In the genomic region with DNA sequence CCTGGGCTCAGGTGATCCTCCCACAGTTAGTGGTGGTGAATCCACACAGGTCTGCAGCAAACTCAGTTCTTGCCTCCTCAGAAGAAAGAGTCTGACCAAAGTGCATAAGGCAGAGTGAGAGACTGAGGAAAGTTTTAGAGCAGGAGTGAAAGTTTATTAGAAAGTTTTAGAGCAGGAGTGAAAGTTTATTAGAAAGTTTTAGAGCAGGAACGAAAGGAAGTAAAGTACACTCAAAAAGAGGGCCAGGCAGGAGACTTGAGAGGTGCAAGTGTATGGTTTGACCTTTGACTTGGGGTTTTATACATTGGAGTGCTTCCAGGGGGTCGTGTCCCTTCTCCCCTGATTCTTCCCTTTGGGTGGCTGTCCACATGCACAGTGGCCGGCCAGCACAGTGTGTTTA, we compare ENCODE assay signal across 17 cellular contexts.
DNase-seq lines count a peak whose midpoint lies in the region; ATAC-seq and TF ChIP-seq lines count a peak whose summit lies in the region.
"Had no signal": no experiment of that assay in that cellular context is flagged by ENCODE, and none has a peak within 500 bp of the region (broad histone marks: within the 10 kb centered on the region; RNA-seq: fewer than 3 reads in every experiment).

No MANE protein-coding gene starts in this region.

- in situ Hi-C loops in IMR-90 (cut with MboI; ENCODE audit: low sequenced_read_pairs) = loop anchor here (5.0 kb wide), 1 partner anchor 199 kb away; no protein-coding TSS in a partner anchor

- no peak overlapping the region for H3K27ac Mint-ChIP-seq in endodermal cell
- H3K27ac Mint-ChIP-seq: CD4-positive, alpha-beta memory T cell had no signal

- CTCF ChIA-PET in IMR-90 (lab: Yijun Ruan, JAX) = interaction anchor here (1.0 kb wide), 1 partner anchor 92 kb away, joined by 3 read pairs; no protein-coding TSS in a partner anchor

- no peak for DNase-seq in IMR-90
- DNase-seq in endodermal cell = peak; percentile 17
- no peak for DNase-seq in activated CD4-positive, alpha-beta T cell treated with anti-CD3 and anti-CD28 coated beads, Interleukin-2, amount 50 U/mL, for 4 hours
- DNase-seq in cerebellar nuclear complex (lab: John Stamatoyannopoulos, UW) = no peak
- DNase-seq in EL = no peak
- no peak for DNase-seq in mesendoderm
- DNase-seq: 8988T; C1 segment of cervical spinal cord; Calu3; CD4-positive, alpha-beta memory T cell; COR-L47; DMS53; DMS79 treated with DMSO at 0.1 percent for 48 hours; GOT3 had no signal

- H3K9me1 ChIP-seq in IMR-90 (ENCODE audit: insufficient read depth, low read length) = peaks cover 4% of the 10 kb centered on the region

- no peak for ATAC-seq in IMR-90 (ENCODE audit: low read depth)
- ATAC-seq: A549 had no signal

- H4K5ac ChIP-seq in IMR-90 (ENCODE audit: low read depth, low read length) (peak overlapping the region; percentile 69; the same call in 1 of the 2 replicates), mesendoderm (ENCODE audit: low read length) (no peak overlapping the region)

- H3K79me2 ChIP-seq in neural cell (replicated peaks; ENCODE audit: insufficient read depth, low read length) (no peaks in the 10 kb centered on the region), mesendoderm (ENCODE audit: control insufficient read depth, insufficient read depth, low read length) (no peaks in the 10 kb centered on the region)

- H3K27me3 ChIP-seq in IMR-90 (ENCODE audit: control insufficient read depth, insufficient read depth, low read length) (no peaks in the 10 kb centered on the region), endodermal cell (ENCODE audit: control insufficient read depth, insufficient read depth, low read length, poor library complexity, severe bottlenecking) (no peaks in the 10 kb centered on the region), neural cell (ENCODE audit: insufficient read depth, low read depth, low read length) (no peaks in the 10 kb centered on the region), mesendoderm (ENCODE audit: insufficient read depth, low read length, poor library complexity) (no peaks in the 10 kb centered on the region)

- no peaks in the 10 kb centered on the region for H3K79me1 ChIP-seq in IMR-90 (ENCODE audit: low read depth in 1 of 2, low read length in 2 of 2)
- no peaks in the 10 kb centered on the region for H3K79me1 ChIP-seq in mesendoderm (ENCODE audit: low read length)

- H3K9me3 ChIP-seq in IMR-90 (ENCODE audit: control insufficient read depth, insufficient read depth, low read length) (no peaks in the 10 kb centered on the region), endodermal cell (ENCODE audit: control insufficient read depth, low read length) (no peaks in the 10 kb centered on the region), neural cell (ENCODE audit: low read length) (no peaks in the 10 kb centered on the region)
- H3K9me3 ChIP-seq: HAP-1 had no signal

- TF ChIP-seq RAD21 in IMR-90 (IDR thresholded peaks at IDR 0.05; ENCODE audit: low read length) = no peak
- TF ChIP-seq RAD21 in neural cell (conservative IDR thresholded peaks at IDR 0.05) = no peak

- H4K20me1 ChIP-seq in IMR-90 (ENCODE audit: insufficient read depth, low read length) (no peaks in the 10 kb centered on the region), neural cell (ENCODE audit: insufficient read depth) (no peaks in the 10 kb centered on the region)

- no peaks in the 10 kb centered on the region for H3F3A ChIP-seq in neural cell (ENCODE audit: insufficient read depth, low read length, poor library complexity, severe bottlenecking)

- H3K23ac ChIP-seq in IMR-90 (ENCODE audit: low read depth, low read length) (no peak overlapping the region), mesendoderm (ENCODE audit: low read length) (no peak overlapping the region)

- no peak overlapping the region for H2AFZ ChIP-seq in IMR-90 (replicated peaks; ENCODE audit: low read length, poor library complexity)
- no peak overlapping the region for H2AFZ ChIP-seq in neural cell (ENCODE audit: low read depth, low read length)

- no peak overlapping the region for H2BK20ac ChIP-seq in IMR-90 (ENCODE audit: low read depth, low read length)

- peak overlapping the region; percentile 16 for H2BK120ac ChIP-seq in IMR-90 (ENCODE audit: low read depth, low read length)
- H2BK120ac ChIP-seq in mesendoderm (ENCODE audit: low read depth, low read length) = no peak overlapping the region

- H3K18ac ChIP-seq in IMR-90 (ENCODE audit: low read depth, low read length) = peak overlapping the region; percentile 39; the same call in 1 of the 2 replicates
- H3K18ac ChIP-seq in mesendoderm (ENCODE audit: low read length) = no peak overlapping the region

- no peak overlapping the region for H3K14ac ChIP-seq in IMR-90 (replicated peaks; ENCODE audit: low read depth, low read length)

- no peaks in the 10 kb centered on the region for H3K9me2 ChIP-seq in neural cell (ENCODE audit: insufficient read depth, low read length)

- H3K9me3 Mint-ChIP-seq in endodermal cell = no peaks in the 10 kb centered on the region

- dilution Hi-C loops in IMR-90 (cut with HindIII; ENCODE audit: low sequenced_read_pairs, unreplicated experiment) = no loop called here

- H2BK5ac ChIP-seq in IMR-90 (ENCODE audit: low read depth, low read length, poor library complexity, severe bottlenecking) = no peak overlapping the region
- no peak overlapping the region for H2BK5ac ChIP-seq in mesendoderm (ENCODE audit: low read length)

- peaks cover 7% of the 10 kb centered on the region for H3K4me1 Mint-ChIP-seq in endodermal cell

- H4K8ac ChIP-seq in IMR-90 (ENCODE audit: low read depth in 2 of 2, low read length in 2 of 2) (no peak overlapping the region), mesendoderm (ENCODE audit: low read depth, low read length) (no peak overlapping the region)

- H3K27ac ChIP-seq in IMR-90 (ENCODE audit: insufficient read depth, low read length) (no peak overlapping the region), endodermal cell (ENCODE audit: low read depth, low read length) (no peak overlapping the region), neural cell (ENCODE audit: low read length) (peak overlapping the region; percentile 2), mesendoderm (ENCODE audit: low read depth, low read length) (no peak overlapping the region)
- H3K27ac ChIP-seq: A549 had no signal

- no peak for TF ChIP-seq CTCF in IMR-90 (conservative IDR thresholded peaks at IDR 0.05; ENCODE audit: low read depth, low read length)
- no peak for TF ChIP-seq CTCF in endodermal cell (conservative IDR thresholded peaks at IDR 0.05)
- TF ChIP-seq CTCF in neural cell (IDR thresholded peaks at IDR 0.05; ENCODE audit: poor library complexity, severe bottlenecking) = no peak

- H3K4me2 ChIP-seq in IMR-90 (ENCODE audit: low read depth, low read length) (no peak overlapping the region), neural cell (ENCODE audit: low read length) (no peak overlapping the region), mesendoderm (ENCODE audit: low read length) (no peak overlapping the region)
- H3K4me2 ChIP-seq: A549 had no signal

- no peak for TF ChIP-seq EP300 in neural cell (conservative IDR thresholded peaks at IDR 0.05; ENCODE audit: poor library complexity, severe bottlenecking)

- POLR2A ChIA-PET in IMR-90 (lab: Charles Lee; ENCODE audit: unreplicated experiment) = no interaction called here

- H3K4me3 ChIP-seq in IMR-90 (ENCODE audit: insufficient read depth, low read depth, low read length) (no peak overlapping the region), endodermal cell (ENCODE audit: low read length) (no peak overlapping the region), neural cell (ENCODE audit: low read length) (no peak overlapping the region), mesendoderm (ENCODE audit: low read length) (no peak overlapping the region)
- H3K4me3 ChIP-seq: A549, HAP-1 had no signal

- no peak overlapping the region for H2AK9ac ChIP-seq in IMR-90 (replicated peaks; ENCODE audit: low read depth, low read length, poor library complexity)

- no CpG with 5 or more reads among the region's 3 CpGs for WGBS in IMR-90 (ENCODE audit: extremely low coverage in 2 of 2, insufficient read length in 1 of 2), 2 experiments
- WGBS in endodermal cell (ENCODE audit: insufficient coverage in 1 of 2, insufficient read length in 1 of 2), 2 experiments = 89 to 100% methylated on average over 1 to 3 of the region's 3 CpGs
- no CpG with 5 or more reads among the region's 3 CpGs for WGBS in mesendoderm (ENCODE audit: extremely low coverage, insufficient coverage, low lambda C conversion rate)

- H3K4me3 Mint-ChIP-seq in endodermal cell = no peak overlapping the region
- H3K4me3 Mint-ChIP-seq: CD4-positive, alpha-beta memory T cell had no signal

- no TSS peak for BruUV-seq in IMR-90 (replicated peaks; lab: Mats Ljungman, UMichigan)

- H3K9ac ChIP-seq in IMR-90 (ENCODE audit: low read depth, low read length) (no peak overlapping the region), endodermal cell (ENCODE audit: extremely low read depth, low read length, poor library complexity, severe bottlenecking) (no peak overlapping the region), neural cell (ENCODE audit: low read length) (no peak overlapping the region), mesendoderm (ENCODE audit: low read length) (no peak overlapping the region)

- intact Hi-C loops in IMR-90 (cut with micrococcal nuclease) = no loop called here

- TF ChIP-seq POLR2A in IMR-90 (IDR thresholded peaks at IDR 0.05; ENCODE audit: low read depth, low read length) = no peak

- H3K36me3 Mint-ChIP-seq in endodermal cell (ENCODE audit: low read depth) = no peaks in the 10 kb centered on the region
- H3K36me3 Mint-ChIP-seq: CD4-positive, alpha-beta memory T cell had no signal

- H2BK15ac ChIP-seq in IMR-90 (ENCODE audit: low read depth, low read length) (no peak overlapping the region), mesendoderm (replicated peaks; ENCODE audit: low read depth) (no peak overlapping the region)

- H2AK5ac ChIP-seq in IMR-90 (ENCODE audit: low read depth, low read length) (no peak overlapping the region), mesendoderm (ENCODE audit: low read length) (no peak overlapping the region)

- H3K4me1 ChIP-seq in IMR-90 (ENCODE audit: control insufficient read depth, insufficient read depth, low read length) (peaks cover 28% of the 10 kb centered on the region), endodermal cell (ENCODE audit: control insufficient read depth, insufficient read depth, low read length) (peaks cover 8% of the 10 kb centered on the region), mesendoderm (ENCODE audit: control insufficient read depth, low read depth, low read length) (no peaks in the 10 kb centered on the region)
- H3K4me1 ChIP-seq: HAP-1 had no signal

- H3K27me3 Mint-ChIP-seq in endodermal cell (ENCODE audit: insufficient read depth) = peaks cover 27% of the 10 kb centered on the region

- H3K36me3 ChIP-seq in IMR-90 (ENCODE audit: control insufficient read depth, insufficient read depth, low read length) (no peaks in the 10 kb centered on the region), endodermal cell (ENCODE audit: control insufficient read depth, insufficient read depth, low read length) (no peaks in the 10 kb centered on the region), neural cell (ENCODE audit: insufficient read depth, low read length) (no peaks in the 10 kb centered on the region), mesendoderm (ENCODE audit: control insufficient read depth, insufficient read depth, low read length) (no peaks in the 10 kb centered on the region)
- H3K36me3 ChIP-seq: HAP-1 had no signal

- H3K56ac ChIP-seq in IMR-90 (ENCODE audit: extremely low read depth, insufficient read depth, low read length) (no peak overlapping the region), mesendoderm (ENCODE audit: low read length) (no peak overlapping the region)

- peak overlapping the region; percentile 34; the same call in 1 of the 2 replicates for H4K91ac ChIP-seq in IMR-90 (ENCODE audit: insufficient read depth, low read depth, low read length)

- peak overlapping the region; percentile 46; the same call in 1 of the 2 replicates for H3K4ac ChIP-seq in IMR-90 (ENCODE audit: low read depth, low read length)
- no peak overlapping the region for H3K4ac ChIP-seq in mesendoderm (ENCODE audit: low read depth, low read length)
